ENCODE assay signal across 1 cellular context in genomic region chr1:183022202-183023145, GRCh38.
TF ChIP-seq lines count a peak whose summit lies in the region.

No MANE protein-coding gene starts in this region.

TF ChIP-seq in HepG2, 621 proteins besides CTCF, POLR2A, EP300 and RAD21 (continued from another document and continues in another):
- TF ChIP-seq REST (IDR thresholded peaks at IDR 0.05; ENCODE audit: borderline replicate concordance in 1 of 2, low read depth in 1 of 2, low read length in 2 of 2) (0 out of 4 replicates have a peak, but pooled peaks of 1 of the 2 experiments have one; percentile 30), MAZ (IDR thresholded peaks at IDR 0.05; ENCODE audit: borderline replicate concordance, low read depth, low read length) (peak; percentile 72; the same call in 1 of the 2 replicates), MAZ (CRISPR knock-in tag; IDR thresholded peaks at IDR 0.05; ENCODE audit: low read depth) (no peak; the same call in 1 of the 2 replicates), MAFK (conservative IDR thresholded peaks at IDR 0.05 in 1 of 2, IDR thresholded peaks at IDR 0.05 in 1 of 2; ENCODE audit: low read length in 2 of 2) (peak; percentile 56 to 81), ZNF704 (CRISPR knock-in tag; IDR thresholded peaks at IDR 0.05; ENCODE audit: borderline replicate concordance) (peak; percentile 66; the same call in 1 of the 2 replicates), NFE2 (CRISPR knock-in tag; IDR thresholded peaks at IDR 0.05) (peak; percentile 48; the same call in 1 of the 2 replicates), ARID2 (CRISPR knock-in tag; IDR thresholded peaks at IDR 0.05; ENCODE audit: borderline replicate concordance) (peak; percentile 67; the same call in 1 of the 2 replicates), HIVEP1 (CRISPR knock-in tag; IDR thresholded peaks at IDR 0.05) (peak; percentile 55; the same call in 1 of the 2 replicates), AFF4 (CRISPR knock-in tag; IDR thresholded peaks at IDR 0.05) (no peak), SALL1 (CRISPR knock-in tag; IDR thresholded peaks at IDR 0.05) (peak; percentile 14; the same call in 1 of the 2 replicates), ELF1 (CRISPR knock-in tag; IDR thresholded peaks at IDR 0.05) (0 out of 2 replicates have a peak, but pooled peaks have one; percentile 20), ZSCAN25 (CRISPR knock-in tag; IDR thresholded peaks at IDR 0.05) (peak; percentile 99), CBX5 (CRISPR knock-in tag; IDR thresholded peaks at IDR 0.05; ENCODE audit: borderline replicate concordance) (0 out of 2 replicates have a peak, but pooled peaks have one; percentile 18), ZNF768 (CRISPR knock-in tag; IDR thresholded peaks at IDR 0.05) (peak; percentile 35; the same call in 1 of the 2 replicates), POLR2G (IDR thresholded peaks at IDR 0.05; ENCODE audit: low read depth, low read length) (peak; percentile 69), ZSCAN21 (CRISPR knock-in tag; IDR thresholded peaks at IDR 0.05; ENCODE audit: borderline replicate concordance) (peak; percentile 22; the same call in 1 of the 2 replicates), SOX6 (IDR thresholded peaks at IDR 0.05) (no peak), SOX6 (CRISPR knock-in tag; IDR thresholded peaks at IDR 0.05) (0 out of 2 replicates have a peak, but pooled peaks have one; percentile 20), RBM39 (IDR thresholded peaks at IDR 0.05; ENCODE audit: low read depth, low read length, poor library complexity, severe bottlenecking) (peak; percentile 27), HNRNPLL (IDR thresholded peaks at IDR 0.05; ENCODE audit: low read depth, low read length, poor library complexity, severe bottlenecking) (peak; percentile 20), SPEN (CRISPR knock-in tag; IDR thresholded peaks at IDR 0.05; ENCODE audit: low read depth) (peak; percentile 40; the same call in 1 of the 2 replicates), ZNF33A (CRISPR knock-in tag; IDR thresholded peaks at IDR 0.05; ENCODE audit: borderline replicate concordance) (no peak), ZNF761 (CRISPR knock-in tag; conservative IDR thresholded peaks at IDR 0.05) (0 out of 2 replicates have a peak, but pooled peaks have one; percentile 26), FOXO4 (CRISPR knock-in tag; conservative IDR thresholded peaks at IDR 0.05) (0 out of 2 replicates have a peak, but pooled peaks have one; percentile 92), AGO2 (optimal IDR thresholded peaks at IDR 0.05; ENCODE audit: low read depth, low read length) (peak; percentile 58), ZBTB4 (CRISPR knock-in tag; IDR thresholded peaks at IDR 0.05; ENCODE audit: borderline replicate concordance) (0 out of 2 replicates have a peak, but pooled peaks have one; percentile 43), ZNF354B (CRISPR knock-in tag; IDR thresholded peaks at IDR 0.05) (no peak), POGK (CRISPR knock-in tag; conservative IDR thresholded peaks at IDR 0.05) (peak; percentile 32; the same call in 1 of the 2 replicates), ZNF484 (CRISPR knock-in tag; IDR thresholded peaks at IDR 0.05; ENCODE audit: borderline replicate concordance, low read depth) (no peak), PATZ1 (CRISPR knock-in tag; IDR thresholded peaks at IDR 0.05) (peak; percentile 61; the same call in 1 of the 2 replicates), ARID4A (CRISPR knock-in tag; IDR thresholded peaks at IDR 0.05; ENCODE audit: borderline replicate concordance) (peak; percentile 31; the same call in 1 of the 2 replicates), ZNF670 (CRISPR knock-in tag; IDR thresholded peaks at IDR 0.05; ENCODE audit: borderline replicate concordance) (peak; percentile 53; the same call in 1 of the 2 replicates), ZNF501 (CRISPR knock-in tag; IDR thresholded peaks at IDR 0.05) (peak; percentile 74)
